ENCODE assay signal across 19 cellular contexts in genomic region chr18:21218862-21219261, GRCh38. TPM values are rescaled to one million over a fixed set of nuclear protein-coding genes. Genes with fewer than 3 reads are reported as not detected.
"Had no signal": no experiment of that assay in that cellular context is flagged by ENCODE, and none has a peak within 500 bp of the region (broad histone marks: within the 10 kb centered on the region; RNA-seq: fewer than 3 reads in every experiment).

No MANE protein-coding gene starts in this region.

- ATAC-seq: activated CD4-positive, alpha-beta T cell treated with anti-CD3 and anti-CD28 coated beads for 36 hours; right cardiac atrium; T-cell had no signal

- H3K4me3 ChIP-seq: adrenal gland, coronary artery, esophagus muscularis mucosa, prostate gland, skin epidermis, transverse colon had no signal

- H3K27me3 ChIP-seq: adrenal gland, esophagus muscularis mucosa, transverse colon had no signal

- DNase-seq: activated CD4-positive, alpha-beta memory T cell treated with anti-CD3 and anti-CD28 coated beads, Interleukin-2, amount 10 ng/mL, durations not matched to agents 7 days and 5 days; activated CD4-positive, alpha-beta T cell treated with anti-CD3 and anti-CD28 coated beads for 36 hours; activated naive CD4-positive, alpha-beta T cell treated with anti-CD3 and anti-CD28 coated beads, Interleukin-2, amount 50 U/mL, for 16 hours; activated T-cell treated with anti-CD3 and anti-CD28 coated beads, Interleukin-2, amount 50 U/mL, for 24 hours; adrenal gland; caudate nucleus; immature natural killer cell; right cardiac atrium; stimulated activated CD4-positive, alpha-beta T cell treated with anti-CD3 and anti-CD28 coated beads, Interleukin-4, amount 100 ng/mL, for 4 hours; stimulated activated CD8-positive, alpha-beta memory T cell treated with anti-CD3 and anti-CD28 coated beads, Interleukin-4, amount 100 ng/mL, for 48 hours; stimulated activated naive CD4-positive, alpha-beta T cell treated with Interleukin-2 at 50 U/mL for 16 hours; substantia nigra; T-cell; transverse colon had no signal

- H3K27ac ChIP-seq: adrenal gland, coronary artery, esophagus muscularis mucosa, prostate gland, skin epidermis, transverse colon, VCaP had no signal

- H3K4me1 ChIP-seq: adrenal gland, esophagus muscularis mucosa, prostate gland, transverse colon had no signal

- H3K36me3 ChIP-seq: adrenal gland, esophagus muscularis mucosa, prostate gland, transverse colon had no signal

- H3K9me3 ChIP-seq: adrenal gland, esophagus muscularis mucosa, prostate gland, transverse colon had no signal

RNA-seq across cellular contexts. Expression of gene GREB1L, which starts 23.2 kb away (rescaled TPM):
- total RNA-seq: activated CD4-positive, alpha-beta memory T cell treated with anti-CD3 and anti-CD28 coated beads, Interleukin-2, amount 10 ng/mL, durations not matched to agents 7 days and 5 days; activated CD4-positive, alpha-beta T cell treated with anti-CD3 and anti-CD28 coated beads for 36 hours had no signal
